8 cellular contexts compared by ENCODE assay signal in the genomic region with DNA sequence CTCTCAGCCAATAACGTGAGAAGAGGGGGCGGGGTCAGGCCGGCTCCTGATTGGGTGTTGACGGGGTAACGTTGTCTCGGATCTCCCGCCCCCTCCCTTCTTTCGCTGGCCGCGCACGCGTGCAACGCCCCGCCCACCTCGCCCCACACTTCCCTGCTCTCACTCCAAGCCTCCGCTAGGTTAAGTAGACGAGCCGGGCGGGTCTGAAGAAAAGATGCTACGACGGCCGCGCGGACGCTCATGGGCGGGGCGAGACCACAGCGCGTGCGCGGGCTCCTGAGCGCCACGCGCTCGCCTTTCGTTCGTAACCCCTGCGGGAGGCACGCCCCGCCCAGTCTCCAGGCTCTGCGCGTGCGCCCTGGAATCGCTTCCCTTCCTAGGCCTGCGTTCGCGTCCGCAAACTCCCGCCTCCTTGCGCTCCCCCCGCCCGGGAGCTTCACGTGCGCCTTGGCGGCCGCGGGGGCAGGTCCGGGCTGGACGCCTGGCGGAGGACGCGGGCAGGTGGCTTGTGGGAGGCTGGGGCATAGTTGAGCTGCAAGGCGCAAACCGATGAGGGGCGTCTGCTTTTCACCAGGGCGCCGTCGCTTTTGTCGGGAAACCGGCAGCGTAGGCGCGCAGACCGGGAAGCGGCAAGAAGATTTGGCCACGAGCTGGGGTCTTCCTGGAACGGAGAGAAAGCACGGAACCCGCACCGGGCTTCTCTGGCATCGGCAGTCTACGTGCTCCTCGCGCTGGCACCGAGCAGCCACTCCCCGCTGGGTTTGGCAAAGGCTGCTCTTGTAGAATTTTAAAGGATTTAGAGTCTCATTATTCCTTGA. TPM values are rescaled to one million over a fixed set of nuclear protein-coding genes. Genes with fewer than 3 reads are reported as not detected.
DNase-seq lines count a peak whose midpoint lies in the region; ATAC-seq and TF ChIP-seq lines count a peak whose summit lies in the region.

No MANE protein-coding gene starts in this region.

- H3K4me2 ChIP-seq in smooth muscle cell, result peak overlapping the region; percentile 89

- H3K27me3 ChIP-seq in smooth muscle cell (ENCODE audit: low read depth), result no peaks in the 10 kb centered on the region

- CTCF ChIA-PET in WTC11 (lab: Charles Lee), result interaction anchor here (0.8 to 2.0 kb wide), 4 partner anchors 8 to 166 kb away, joined by 3 to 8 read pairs (median 3); no protein-coding TSS in a partner anchor

- H3K9me3 ChIP-seq in smooth muscle cell (replicated peaks; ENCODE audit: low read depth), result no peaks in the 10 kb centered on the region

- no peaks in the 10 kb centered on the region for H3K27me3 Mint-ChIP-seq in WTC11 (ENCODE audit: low read depth)

- peaks cover 44% of the 10 kb centered on the region for H3K4me1 Mint-ChIP-seq in WTC11

- WGBS in smooth muscle cell (ENCODE audit: low lambda C conversion rate), result under 1% methylated on average over 84 of the region's 86 CpGs

- H3K36me3 Mint-ChIP-seq in WTC11, result peaks cover 15% of the 10 kb centered on the region

- H3K4me1 ChIP-seq in smooth muscle cell (ENCODE audit: low read depth), result peaks cover 28% of the 10 kb centered on the region

- no peaks in the 10 kb centered on the region for H3K9me3 Mint-ChIP-seq in WTC11

- H3K4me3 ChIP-seq in cardiac fibroblast (replicated peaks in 1 of 2; ENCODE audit: low read depth in 2 of 2, low read length in 2 of 2) (peak overlapping the region; percentile 78 to 88), smooth muscle cell (peak overlapping the region; percentile 89)

- H2AFZ ChIP-seq in smooth muscle cell (ENCODE audit: low read depth), result peak overlapping the region; percentile 77

- H3K36me3 ChIP-seq in smooth muscle cell (ENCODE audit: low read depth), result no peaks in the 10 kb centered on the region

- ATAC-seq in HG03175 (IDR thresholded peaks at IDR 0.05; ENCODE audit: unreplicated experiment) (peak; percentile 82), WTC11 (peak; percentile 87)

- DNase-seq in AG09319 (ENCODE audit: extremely low read depth, low read depth) (peak; percentile 99), NCI-H2227 treated with DMSO at 0.1 percent for 48 hours (lab: John Stamatoyannopoulos, UW) (peak; percentile 99), WTC11 (ENCODE audit: low spot score) (peak; percentile 100), cardiac fibroblast (ENCODE audit: low read depth in 2 of 2) (peak; percentile 99 to 100), iPS-NIHi7 (ENCODE audit: extremely low spot score) (peak; percentile 95), smooth muscle cell (lab: John Stamatoyannopoulos, UW; ENCODE audit: unreplicated experiment) (peak; percentile 96)

- TF ChIP-seq CTCF in AG09319 (IDR thresholded peaks at IDR 0.05; ENCODE audit: low read depth, low read length) (no peak; the same call in none of the 2 replicates), WTC11 (IDR thresholded peaks at IDR 0.05) (no peak), cardiac fibroblast (IDR thresholded peaks at IDR 0.05; ENCODE audit: low read depth, low read length) (peak; percentile 20), smooth muscle cell (IDR thresholded peaks at IDR 0.05; ENCODE audit: borderline replicate concordance, insufficient read depth, poor library complexity, severe bottlenecking) (peak; percentile 7)

- TF ChIP-seq POLR2A in GM18951 (IDR thresholded peaks at IDR 0.05; ENCODE audit: extremely low read depth, insufficient read depth, insufficient read length), result peak; percentile 91

- H3K79me2 ChIP-seq in smooth muscle cell (ENCODE audit: low read depth), result peaks cover 45% of the 10 kb centered on the region

- no peaks in the 10 kb centered on the region for H3F3A ChIP-seq in smooth muscle cell (ENCODE audit: low read depth)

- H3K4me3 Mint-ChIP-seq in WTC11, result peak overlapping the region; percentile 98

- H3K9ac ChIP-seq in smooth muscle cell (ENCODE audit: low read depth), result peak overlapping the region; percentile 74

- peak overlapping the region; percentile 85 for H3K27ac ChIP-seq in smooth muscle cell (ENCODE audit: low read depth)

- in situ Hi-C loops in GM18951 (cut with MboI; ENCODE audit: low sequenced_read_pairs, unreplicated experiment), result no loop called here

- POLR2A ChIA-PET in WTC11 (lab: Charles Lee), result interaction anchor here (0.6 to 1.2 kb wide), 7 partner anchors 12 to 527 kb away, joined by 3 to 8 read pairs (median 3); no protein-coding TSS in a partner anchor

- peak overlapping the region; percentile 96 for H3K27ac Mint-ChIP-seq in WTC11

- peaks cover 29% of the 10 kb centered on the region for H4K20me1 ChIP-seq in smooth muscle cell (ENCODE audit: low read depth)

TF ChIP-seq in WTC11, 78 proteins besides CTCF, POLR2A, EP300 and RAD21 (continues in another document):
- TF ChIP-seq SMAD4 (CRISPR knock-in tag; IDR thresholded peaks at IDR 0.05) (peak; percentile 77; the same call in 1 of the 2 replicates), NFYB (CRISPR knock-in tag; conservative IDR thresholded peaks at IDR 0.05; ENCODE audit: low read depth) (peak; percentile 41; the same call in 1 of the 2 replicates), ZNF671 (CRISPR knock-in tag; IDR thresholded peaks at IDR 0.05) (no peak)
- TF ChIP-seq, protein P1, sequence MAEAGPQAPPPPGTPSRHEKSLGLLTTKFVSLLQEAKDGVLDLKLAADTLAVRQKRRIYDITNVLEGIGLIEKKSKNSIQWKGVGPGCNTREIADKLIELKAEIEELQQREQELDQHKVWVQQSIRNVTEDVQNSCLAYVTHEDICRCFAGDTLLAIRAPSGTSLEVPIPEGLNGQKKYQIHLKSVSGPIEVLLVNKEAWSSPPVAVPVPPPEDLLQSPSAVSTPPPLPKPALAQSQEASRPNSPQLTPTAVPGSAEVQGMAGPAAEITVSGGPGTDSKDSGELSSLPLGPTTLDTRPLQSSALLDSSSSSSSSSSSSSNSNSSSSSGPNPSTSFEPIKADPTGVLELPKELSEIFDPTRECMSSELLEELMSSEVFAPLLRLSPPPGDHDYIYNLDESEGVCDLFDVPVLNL (CRISPR knock-in tag; IDR thresholded peaks at IDR 0.05; ENCODE audit: borderline replicate concordance, low read depth), result peak; percentile 94
- TF ChIP-seq, protein P2, sequence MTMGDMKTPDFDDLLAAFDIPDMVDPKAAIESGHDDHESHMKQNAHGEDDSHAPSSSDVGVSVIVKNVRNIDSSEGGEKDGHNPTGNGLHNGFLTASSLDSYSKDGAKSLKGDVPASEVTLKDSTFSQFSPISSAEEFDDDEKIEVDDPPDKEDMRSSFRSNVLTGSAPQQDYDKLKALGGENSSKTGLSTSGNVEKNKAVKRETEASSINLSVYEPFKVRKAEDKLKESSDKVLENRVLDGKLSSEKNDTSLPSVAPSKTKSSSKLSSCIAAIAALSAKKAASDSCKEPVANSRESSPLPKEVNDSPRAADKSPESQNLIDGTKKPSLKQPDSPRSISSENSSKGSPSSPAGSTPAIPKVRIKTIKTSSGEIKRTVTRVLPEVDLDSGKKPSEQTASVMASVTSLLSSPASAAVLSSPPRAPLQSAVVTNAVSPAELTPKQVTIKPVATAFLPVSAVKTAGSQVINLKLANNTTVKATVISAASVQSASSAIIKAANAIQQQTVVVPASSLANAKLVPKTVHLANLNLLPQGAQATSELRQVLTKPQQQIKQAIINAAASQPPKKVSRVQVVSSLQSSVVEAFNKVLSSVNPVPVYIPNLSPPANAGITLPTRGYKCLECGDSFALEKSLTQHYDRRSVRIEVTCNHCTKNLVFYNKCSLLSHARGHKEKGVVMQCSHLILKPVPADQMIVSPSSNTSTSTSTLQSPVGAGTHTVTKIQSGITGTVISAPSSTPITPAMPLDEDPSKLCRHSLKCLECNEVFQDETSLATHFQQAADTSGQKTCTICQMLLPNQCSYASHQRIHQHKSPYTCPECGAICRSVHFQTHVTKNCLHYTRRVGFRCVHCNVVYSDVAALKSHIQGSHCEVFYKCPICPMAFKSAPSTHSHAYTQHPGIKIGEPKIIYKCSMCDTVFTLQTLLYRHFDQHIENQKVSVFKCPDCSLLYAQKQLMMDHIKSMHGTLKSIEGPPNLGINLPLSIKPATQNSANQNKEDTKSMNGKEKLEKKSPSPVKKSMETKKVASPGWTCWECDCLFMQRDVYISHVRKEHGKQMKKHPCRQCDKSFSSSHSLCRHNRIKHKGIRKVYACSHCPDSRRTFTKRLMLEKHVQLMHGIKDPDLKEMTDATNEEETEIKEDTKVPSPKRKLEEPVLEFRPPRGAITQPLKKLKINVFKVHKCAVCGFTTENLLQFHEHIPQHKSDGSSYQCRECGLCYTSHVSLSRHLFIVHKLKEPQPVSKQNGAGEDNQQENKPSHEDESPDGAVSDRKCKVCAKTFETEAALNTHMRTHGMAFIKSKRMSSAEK (CRISPR knock-in tag; IDR thresholded peaks at IDR 0.05; ENCODE audit: borderline replicate concordance), result 0 out of 2 replicates have a peak, but pooled peaks have one; percentile 73
- TF ChIP-seq, protein P3, sequence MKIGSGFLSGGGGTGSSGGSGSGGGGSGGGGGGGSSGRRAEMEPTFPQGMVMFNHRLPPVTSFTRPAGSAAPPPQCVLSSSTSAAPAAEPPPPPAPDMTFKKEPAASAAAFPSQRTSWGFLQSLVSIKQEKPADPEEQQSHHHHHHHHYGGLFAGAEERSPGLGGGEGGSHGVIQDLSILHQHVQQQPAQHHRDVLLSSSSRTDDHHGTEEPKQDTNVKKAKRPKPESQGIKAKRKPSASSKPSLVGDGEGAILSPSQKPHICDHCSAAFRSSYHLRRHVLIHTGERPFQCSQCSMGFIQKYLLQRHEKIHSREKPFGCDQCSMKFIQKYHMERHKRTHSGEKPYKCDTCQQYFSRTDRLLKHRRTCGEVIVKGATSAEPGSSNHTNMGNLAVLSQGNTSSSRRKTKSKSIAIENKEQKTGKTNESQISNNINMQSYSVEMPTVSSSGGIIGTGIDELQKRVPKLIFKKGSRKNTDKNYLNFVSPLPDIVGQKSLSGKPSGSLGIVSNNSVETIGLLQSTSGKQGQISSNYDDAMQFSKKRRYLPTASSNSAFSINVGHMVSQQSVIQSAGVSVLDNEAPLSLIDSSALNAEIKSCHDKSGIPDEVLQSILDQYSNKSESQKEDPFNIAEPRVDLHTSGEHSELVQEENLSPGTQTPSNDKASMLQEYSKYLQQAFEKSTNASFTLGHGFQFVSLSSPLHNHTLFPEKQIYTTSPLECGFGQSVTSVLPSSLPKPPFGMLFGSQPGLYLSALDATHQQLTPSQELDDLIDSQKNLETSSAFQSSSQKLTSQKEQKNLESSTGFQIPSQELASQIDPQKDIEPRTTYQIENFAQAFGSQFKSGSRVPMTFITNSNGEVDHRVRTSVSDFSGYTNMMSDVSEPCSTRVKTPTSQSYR (CRISPR knock-in tag; IDR thresholded peaks at IDR 0.05), result peak; percentile 97
- TF ChIP-seq, protein P4, sequence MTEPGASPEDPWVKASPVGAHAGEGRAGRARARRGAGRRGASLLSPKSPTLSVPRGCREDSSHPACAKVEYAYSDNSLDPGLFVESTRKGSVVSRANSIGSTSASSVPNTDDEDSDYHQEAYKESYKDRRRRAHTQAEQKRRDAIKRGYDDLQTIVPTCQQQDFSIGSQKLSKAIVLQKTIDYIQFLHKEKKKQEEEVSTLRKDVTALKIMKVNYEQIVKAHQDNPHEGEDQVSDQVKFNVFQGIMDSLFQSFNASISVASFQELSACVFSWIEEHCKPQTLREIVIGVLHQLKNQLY (CRISPR knock-in tag; IDR thresholded peaks at IDR 0.05), result peak; percentile 56; the same call in 1 of the 2 replicates

RNA-seq across cellular contexts. Expression of a gene that starts 0.5 kb away (rescaled TPM):
- total RNA-seq in WTC11 (2021) (68.2 to 70.9 TPM (median 70.0 TPM) in 3 replicates), smooth muscle cell (56.7 and 60.1 TPM in 2 replicates)
- 52.1 and 63.1 TPM in 2 replicates for polyA plus RNA-seq in smooth muscle cell

Comparison
In these comparisons a context has a peak if more than half of its experiments do, and no peak if none do; other contexts are left out.
1. Peak in every context shown above with its lines: DNase-seq, ATAC-seq, H3K4me3 ChIP-seq and H3K27ac ChIP-seq.
2. CTCF ChIP-seq: peak in cardiac fibroblast (single experiment) and smooth muscle cell (single experiment); none in AG09319 (single experiment) and WTC11 (single experiment).